ENCODE assay signal across 13 cellular contexts in the genomic region with DNA sequence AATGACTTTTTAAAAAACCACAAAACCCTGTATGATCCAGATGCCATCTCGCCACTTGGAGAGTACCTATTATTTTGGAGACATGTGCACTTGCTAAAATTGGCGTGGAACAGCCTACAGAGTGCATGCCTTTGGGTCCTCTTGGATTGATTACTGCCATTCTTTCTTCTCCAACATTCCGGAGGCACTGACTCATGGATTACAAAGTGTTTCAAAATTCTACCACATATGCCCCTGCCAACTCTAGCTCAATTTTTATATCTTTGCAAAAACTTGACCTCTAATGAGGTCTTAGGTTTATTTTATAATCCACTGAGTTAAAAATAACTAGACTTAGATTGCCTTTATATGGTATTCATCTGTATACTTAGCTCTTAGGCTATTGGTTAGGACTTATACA. TPM values are rescaled to one million over a fixed set of nuclear protein-coding genes. Genes with fewer than 3 reads are reported as not detected.
DNase-seq lines count a peak whose midpoint lies in the region; ATAC-seq, FAIRE-seq and TF ChIP-seq lines count a peak whose summit lies in the region.
"Had no signal": no experiment of that assay in that cellular context is flagged by ENCODE, and none has a peak within 500 bp of the region (broad histone marks: within the 10 kb centered on the region; RNA-seq: fewer than 3 reads in every experiment).

No MANE protein-coding gene starts in this region.

- ATAC-seq in HepG2 (no peak), right lobe of liver (no peak), HG02938 (IDR thresholded peaks at IDR 0.05; ENCODE audit: unreplicated experiment) (no peak)

- no peak overlapping the region for H3K4me3 Mint-ChIP-seq in type B pancreatic cell
- H3K4me3 Mint-ChIP-seq: B cell, naive B cell had no signal

- CTCF ChIA-PET in HepG2 (lab: Yijun Ruan, JAX; ENCODE audit: low intra/inter-chr PET ratio, low total read pairs) = no interaction called here

- no peaks in the 10 kb centered on the region for H3K9me3 ChIP-seq in HepG2 (ENCODE audit: low read length)
- H3K9me3 ChIP-seq in right lobe of liver = no peaks in the 10 kb centered on the region
- no peaks in the 10 kb centered on the region for H3K9me3 ChIP-seq in adrenal gland (replicated peaks in 1 of 3)

- no peaks in the 10 kb centered on the region for H3K36me3 Mint-ChIP-seq in type B pancreatic cell
- H3K36me3 Mint-ChIP-seq: naive B cell had no signal

- H3K4me3 ChIP-seq in HepG2 (replicated peaks in 1 of 3; ENCODE audit: insufficient read depth in 1 of 3, low read depth in 2 of 3, low read length in 3 of 3) (no peak overlapping the region), right lobe of liver (no peak overlapping the region), adrenal gland (no peak overlapping the region)
- H3K4me3 ChIP-seq: cardiac muscle cell, heart right ventricle had no signal

- no TSS peak for BruUV-seq in HepG2 (replicated peaks; lab: Mats Ljungman, UMichigan)

- H4K20me1 ChIP-seq in HepG2 (ENCODE audit: insufficient read depth, low read length) = no peaks in the 10 kb centered on the region

- no peak for TF ChIP-seq EP300 in HepG2 (IDR thresholded peaks at IDR 0.05; ENCODE audit: low read depth in 2 of 2, low read length in 2 of 2)
- TF ChIP-seq EP300 in HepG2 (CRISPR knock-in tag; IDR thresholded peaks at IDR 0.05; ENCODE audit: borderline replicate concordance) = no peak

- peaks cover 20% of the 10 kb centered on the region for H3K4me1 ChIP-seq in HepG2 (ENCODE audit: insufficient read depth, low read length)
- H3K4me1 ChIP-seq in right lobe of liver = no peaks in the 10 kb centered on the region
- no peaks in the 10 kb centered on the region for H3K4me1 ChIP-seq in adrenal gland (replicated peaks in 1 of 2)

- no peak for TF ChIP-seq RAD21 in HepG2 (CRISPR knock-in tag; IDR thresholded peaks at IDR 0.05)

- intact Hi-C loops in HepG2 (cut with micrococcal nuclease; ENCODE audit: unreplicated experiment) (no loop called here), right lobe of liver (cut with DNase I) (no loop called here), adrenal gland (cut with DNase I) (no loop called here)

- H3K27me3 ChIP-seq in HepG2 (ENCODE audit: control insufficient read depth in 1 of 2, insufficient read depth in 2 of 2, low read length in 2 of 2) = no peaks in the 10 kb centered on the region
- H3K27me3 ChIP-seq in right lobe of liver = no peaks in the 10 kb centered on the region
- H3K27me3 ChIP-seq in adrenal gland = no peaks in the 10 kb centered on the region
- H3K27me3 ChIP-seq: cardiac muscle cell, heart right ventricle had no signal

- peaks cover 7% of the 10 kb centered on the region for H3K9me3 Mint-ChIP-seq in type B pancreatic cell

- in situ Hi-C loops in HepG2 (cut with HindIII; ENCODE audit: extremely low pct_ligation_motif_present, low pct_unique_long_range_greater_than_20kb) = no loop called here

- H3K27ac ChIP-seq in HepG2 (ENCODE audit: extremely low read length, insufficient read depth, low read length) (no peak overlapping the region), right lobe of liver (no peak overlapping the region), adrenal gland (no peak overlapping the region)
- H3K27ac ChIP-seq: cardiac muscle cell had no signal

- H3K9ac ChIP-seq in HepG2 (ENCODE audit: insufficient read depth, low read depth, low read length) = no peak overlapping the region

- DNase-seq in HepG2 (ENCODE audit: low spot score) (peak; percentile 50), right lobe of liver (no peak), adrenal gland (peak in 4 of 7 donors; percentile 25 to 55 (median 28)), glomerular visceral epithelial cell (ENCODE audit: extremely low spot score) (peak; percentile 66), type B pancreatic cell (ENCODE audit: extremely low spot score, unreplicated experiment) (no peak), NCI-H2029 treated with DMSO at 0.1 percent for 48 hours (lab: John Stamatoyannopoulos, UW) (no peak), hippocampal formation (lab: John Stamatoyannopoulos, UW) (no peak)
- DNase-seq: heart right ventricle, naive B cell, NCI-H2227 treated with DMSO at 0.1 percent for 48 hours had no signal

- no peak overlapping the region for H3K27ac Mint-ChIP-seq in type B pancreatic cell
- H3K27ac Mint-ChIP-seq: B cell, naive B cell had no signal

- WGBS in HepG2 (ENCODE audit: low lambda C conversion rate) = 74% methylated on average over 3 of the region's 3 CpGs
- 40% methylated on average over 3 of the region's 3 CpGs for WGBS in right lobe of liver (ENCODE audit: insufficient coverage, low coverage, low lambda C conversion rate, missing lambda C conversion rate)
- 17 to 45% (median 42%) methylated on average over 3 of the region's 3 CpGs for WGBS in adrenal gland, 4 donors

- H3K36me3 ChIP-seq in HepG2 (replicated peaks in 1 of 2; ENCODE audit: control insufficient read depth in 1 of 2, insufficient read depth in 2 of 2, low read length in 2 of 2) = no peaks in the 10 kb centered on the region
- no peaks in the 10 kb centered on the region for H3K36me3 ChIP-seq in right lobe of liver
- no peaks in the 10 kb centered on the region for H3K36me3 ChIP-seq in adrenal gland (replicated peaks in 1 of 2)
- H3K36me3 ChIP-seq: cardiac muscle cell, heart right ventricle had no signal

- H3K4me2 ChIP-seq in HepG2 (ENCODE audit: low read depth, low read length) = no peak overlapping the region

- no peak for TF ChIP-seq CTCF in HepG2 (CRISPR knock-in tag; IDR thresholded peaks at IDR 0.05)
- TF ChIP-seq CTCF in right lobe of liver (IDR thresholded peaks at IDR 0.05) = no peak
- no peak for TF ChIP-seq CTCF in adrenal gland (IDR thresholded peaks at IDR 0.05)
- no peak for TF ChIP-seq CTCF in type B pancreatic cell (conservative IDR thresholded peaks at IDR 0.05)

- H3K4me1 Mint-ChIP-seq in type B pancreatic cell (ENCODE audit: unreplicated experiment) = no peaks in the 10 kb centered on the region
- H3K4me1 Mint-ChIP-seq: B cell, naive B cell had no signal

- H3K27me3 Mint-ChIP-seq in type B pancreatic cell = peaks cover 4% of the 10 kb centered on the region

- no peak for TF ChIP-seq POLR2A in HepG2 (IDR thresholded peaks at IDR 0.05; ENCODE audit: insufficient read depth in 1 of 2, low read depth in 2 of 2, low read length in 2 of 2)
- TF ChIP-seq POLR2A in right lobe of liver (IDR thresholded peaks at IDR 0.05) = no peak
- no peak for TF ChIP-seq POLR2A in adrenal gland (IDR thresholded peaks at IDR 0.05)

- POLR2A ChIA-PET in HepG2 (lab: Yijun Ruan, JAX) = no interaction called here

- no peaks in the 10 kb centered on the region for H3K79me2 ChIP-seq in HepG2 (ENCODE audit: insufficient read depth, low read length)

- H2AFZ ChIP-seq in HepG2 (ENCODE audit: low read length) = no peak overlapping the region

- no peak for FAIRE-seq in HepG2 (lab: Jason Lieb, UNC)

TF ChIP-seq in HepG2, 621 proteins besides CTCF, POLR2A, EP300 and RAD21 (continues in another document):
- TF ChIP-seq REPIN1 (CRISPR knock-in tag; IDR thresholded peaks at IDR 0.05; ENCODE audit: borderline replicate concordance, low read depth) (no peak), FOSL2 (CRISPR knock-in tag; IDR thresholded peaks at IDR 0.05) (peak; percentile 85), CEBPB (IDR thresholded peaks at IDR 0.05; ENCODE audit: borderline replicate concordance, low read depth, low read length) (no peak), ZNF510 (CRISPR knock-in tag; IDR thresholded peaks at IDR 0.05; ENCODE audit: low read depth) (no peak), ZNF616 (CRISPR knock-in tag; IDR thresholded peaks at IDR 0.05; ENCODE audit: low read depth) (no peak), HNRNPUL1 (IDR thresholded peaks at IDR 0.05; ENCODE audit: low read depth, low read length) (no peak), TEAD3 (CRISPR knock-in tag; optimal IDR thresholded peaks at IDR 0.05; ENCODE audit: borderline replicate concordance) (peak; percentile 29)
- TF ChIP-seq, protein P1, sequence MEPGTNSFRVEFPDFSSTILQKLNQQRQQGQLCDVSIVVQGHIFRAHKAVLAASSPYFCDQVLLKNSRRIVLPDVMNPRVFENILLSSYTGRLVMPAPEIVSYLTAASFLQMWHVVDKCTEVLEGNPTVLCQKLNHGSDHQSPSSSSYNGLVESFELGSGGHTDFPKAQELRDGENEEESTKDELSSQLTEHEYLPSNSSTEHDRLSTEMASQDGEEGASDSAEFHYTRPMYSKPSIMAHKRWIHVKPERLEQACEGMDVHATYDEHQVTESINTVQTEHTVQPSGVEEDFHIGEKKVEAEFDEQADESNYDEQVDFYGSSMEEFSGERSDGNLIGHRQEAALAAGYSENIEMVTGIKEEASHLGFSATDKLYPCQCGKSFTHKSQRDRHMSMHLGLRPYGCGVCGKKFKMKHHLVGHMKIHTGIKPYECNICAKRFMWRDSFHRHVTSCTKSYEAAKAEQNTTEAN (CRISPR knock-in tag; conservative IDR thresholded peaks at IDR 0.05) = no peak

RNA-seq across cellular contexts. Expression of a gene that starts 55.8 kb away (rescaled TPM):
- total RNA-seq in HepG2 (2016; rRNA removed; fragmentation: Illumina TruSeq; extraction: Trizol) (133 and 183 TPM in 2 replicates), right lobe of liver (10 to 100 TPM; 12.8 to 44.4 (median 23.3) TPM), adrenal gland (100 to 1,000 TPM in 1 of 8 donors, 10 to 100 TPM in 7; 60.4 to 101 (median 81.7) TPM), type B pancreatic cell (ENCODE audit: low replicate concordance) (88.3 and 95.7 TPM in 2 replicates)
- total RNA-seq in HepG2 (2016; cell fraction: cytosol; rRNA removed; fragmentation: Illumina TruSeq; extraction: Trizol; ENCODE audit: low read depth) = 11.5 and 13.3 TPM in 2 replicates
- 132 and 189 TPM in 2 replicates for total RNA-seq in HepG2 (2016; cell fraction: insoluble cytoplasmic fraction; rRNA removed; fragmentation: Illumina TruSeq; extraction: Trizol)
- 48.9 and 50.9 TPM in 2 replicates for total RNA-seq in HepG2 (2016; cell fraction: membrane; rRNA removed; fragmentation: Illumina TruSeq; extraction: Trizol)
- 95.3 and 101 TPM in 2 replicates for total RNA-seq in HepG2 (2016; cell fraction: nucleus; rRNA removed; fragmentation: Illumina TruSeq; extraction: Trizol)
- polyA plus RNA-seq in HepG2 (2011; rRNA removed) (24.2 and 34.3 TPM in 2 replicates), adrenal gland (100 to 1,000 TPM in 1 of 3 donors, 10 to 100 TPM in 2; 24.2 to 101 (median 37.4) TPM)
- 14.2 and 19.7 TPM in 2 replicates for polyA plus RNA-seq in HepG2 (2011; cell fraction: cytosol; rRNA removed)
- polyA plus RNA-seq in HepG2 (2011; cell fraction: nucleus; rRNA removed) = 12.9 and 14.3 TPM in 2 replicates
- polyA plus RNA-seq in HepG2 (2012) = 54.5 and 69.7 TPM in 2 replicates
- 2.3 and 2.6 TPM in 2 replicates for polyA plus RNA-seq in HepG2 (2016; cell fraction: cytosol; fragmentation: Illumina TruSeq; extraction: Trizol; ENCODE audit: low read depth)
- 124 and 134 TPM in 2 replicates for polyA plus RNA-seq in HepG2 (2016; cell fraction: insoluble cytoplasmic fraction; fragmentation: Illumina TruSeq; extraction: Trizol; ENCODE audit: low read depth)
- 13.6 and 14.9 TPM in 2 replicates for polyA plus RNA-seq in HepG2 (2016; cell fraction: membrane; fragmentation: Illumina TruSeq; extraction: Trizol; ENCODE audit: low read depth)
- 84.5 and 87.7 TPM in 2 replicates for polyA plus RNA-seq in HepG2 (2016; cell fraction: nucleus; fragmentation: Illumina TruSeq; extraction: Trizol; ENCODE audit: insufficient read depth, low read depth)
- 16.9 and 19.8 TPM in 2 replicates for polyA minus RNA-seq in HepG2 (2011; rRNA and poly(A)+ RNA removed; ENCODE audit: low replicate concordance)
- polyA minus RNA-seq in HepG2 (2011; cell fraction: cytosol; rRNA and poly(A)+ RNA removed) = 67.3 and 71.1 TPM in 2 replicates
- polyA minus RNA-seq in HepG2 (2011; cell fraction: nucleus; rRNA and poly(A)+ RNA removed) = 84.4 and 86.4 TPM in 2 replicates

Comparison
In these comparisons a context has a peak if more than half of its experiments do, and no peak if none do; other contexts are left out.
1. DNase-seq: peak in HepG2 (single experiment), adrenal gland (4 of 7) and glomerular visceral epithelial cell (single experiment); none in right lobe of liver (0 of 3), type B pancreatic cell (single experiment), NCI-H2029 treated with DMSO at 0.1 percent for 48 hours (single experiment) and hippocampal formation (0 of 2).